In the genomic region with DNA sequence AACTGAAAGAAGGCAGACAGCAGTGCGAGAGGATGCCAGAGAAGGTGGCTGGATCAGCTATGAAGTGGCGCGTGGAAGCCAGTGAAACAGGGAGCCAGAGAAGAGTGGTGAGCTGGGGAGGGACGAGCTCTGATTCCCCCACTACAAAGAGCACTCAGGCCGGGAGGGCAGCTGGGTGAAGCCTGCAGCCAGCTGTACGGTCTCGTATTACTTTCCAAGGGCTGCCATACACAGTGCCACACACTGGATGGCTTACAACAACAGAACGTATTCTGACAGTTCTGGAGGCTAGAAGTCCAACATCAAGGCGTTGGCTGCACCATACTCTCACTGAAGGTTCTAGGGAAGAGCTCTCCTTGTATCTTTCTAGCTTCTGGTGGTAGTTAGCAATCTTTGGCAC, we compare ENCODE assay signal across 13 cellular contexts. TPM values are rescaled to one million over a fixed set of nuclear protein-coding genes. Genes with fewer than 3 reads are reported as not detected.
"Had no signal": no experiment of that assay in that cellular context is flagged by ENCODE, and none has a peak within 500 bp of the region (broad histone marks: within the 10 kb centered on the region; RNA-seq: fewer than 3 reads in every experiment).

No MANE protein-coding gene starts in this region.

- H3K79me2 ChIP-seq: parathyroid adenoma had no signal

- H3K4me1 ChIP-seq: parathyroid adenoma had no signal

- DNase-seq: activated CD4-positive, alpha-beta T cell treated with anti-CD3 and anti-CD28 coated beads, Interleukin-2, amount 50 U/mL, for 4 hours; activated gamma-delta T cell; effector CD4-positive, alpha-beta T cell; heart right ventricle; kidney glomerular epithelial cell; naive thymus-derived CD4-positive, alpha-beta T cell; stimulated activated naive B cell treated with anti-CD40 and anti-IgM and Interleukin-4, amounts not matched to agents 10 μg/mL and 1 μg/mL and 100 μg/mL, for 72 hours; upper lobe of left lung had no signal

- H3K4me1 Mint-ChIP-seq: activated naive CD4-positive, alpha-beta T cell treated with anti-CD3 and anti-CD28 coated beads, Interleukin-2, amount 50 U/mL, for 24 hours; memory B cell; stimulated activated naive B cell treated with anti-CD40 and anti-IgM and Interleukin-4, amounts not matched to agents 10 μg/mL and 1 μg/mL and 100 μg/mL, for 72 hours had no signal

- H3K36me3 ChIP-seq: heart right ventricle, thoracic aorta, upper lobe of left lung had no signal

- H3K4me3 ChIP-seq: heart right ventricle, thoracic aorta, upper lobe of left lung had no signal

- H2AFZ ChIP-seq: parathyroid adenoma had no signal

- H3K36me3 Mint-ChIP-seq: activated naive CD4-positive, alpha-beta T cell treated with anti-CD3 and anti-CD28 coated beads, Interleukin-2, amount 50 U/mL, for 24 hours; naive thymus-derived CD4-positive, alpha-beta T cell had no signal

- H3K9me3 Mint-ChIP-seq: activated naive CD4-positive, alpha-beta T cell treated with anti-CD3 and anti-CD28 coated beads, Interleukin-2, amount 50 U/mL, for 24 hours had no signal

- H3K27me3 Mint-ChIP-seq: activated naive CD4-positive, alpha-beta T cell treated with anti-CD3 and anti-CD28 coated beads, Interleukin-2, amount 50 U/mL, for 24 hours had no signal

- H3K27ac Mint-ChIP-seq: activated naive CD4-positive, alpha-beta T cell treated with anti-CD3 and anti-CD28 coated beads, Interleukin-2, amount 50 U/mL, for 24 hours; memory B cell; naive thymus-derived CD4-positive, alpha-beta T cell; stimulated activated naive B cell treated with anti-CD40 and anti-IgM and Interleukin-4, amounts not matched to agents 10 μg/mL and 1 μg/mL and 100 μg/mL, for 72 hours had no signal

- H3K27ac ChIP-seq: heart right ventricle, parathyroid adenoma, thoracic aorta, upper lobe of left lung had no signal

- H3K4me3 Mint-ChIP-seq: activated naive CD4-positive, alpha-beta T cell treated with anti-CD3 and anti-CD28 coated beads, Interleukin-2, amount 50 U/mL, for 24 hours; memory B cell; naive thymus-derived CD4-positive, alpha-beta T cell; stimulated activated naive B cell treated with anti-CD40 and anti-IgM and Interleukin-4, amounts not matched to agents 10 μg/mL and 1 μg/mL and 100 μg/mL, for 72 hours had no signal

- H3K9me3 ChIP-seq: thoracic aorta had no signal

- H3K9ac ChIP-seq: parathyroid adenoma had no signal

- H3K27me3 ChIP-seq: upper lobe of left lung had no signal

RNA-seq across cellular contexts. Expression of gene WNT11, which starts 47.1 kb away (rescaled TPM):
- total RNA-seq: renal cortical epithelial cell had no signal
